In the genomic region with DNA sequence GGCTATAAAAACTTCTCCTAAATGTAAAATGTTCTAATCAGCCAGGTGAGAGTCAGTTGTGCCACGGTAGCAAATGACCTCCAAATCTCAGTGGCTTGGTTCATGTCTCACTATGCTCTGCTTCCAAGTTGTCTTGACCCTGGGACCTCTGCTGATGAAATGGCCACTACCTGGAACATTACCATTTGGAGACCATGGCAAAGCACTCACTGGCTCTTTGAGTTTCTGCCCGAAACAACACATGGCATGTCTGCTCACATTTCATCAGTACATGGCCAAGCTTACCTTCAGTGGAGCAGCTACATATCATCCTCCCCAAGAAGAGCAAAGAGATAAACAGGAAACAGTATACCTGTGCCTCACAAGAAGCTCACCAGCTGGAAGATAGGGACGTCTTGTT, we compare ENCODE assay signal across 1 cellular context.
TF ChIP-seq lines count a peak whose summit lies in the region.

No MANE protein-coding gene starts in this region.

TF ChIP-seq in IMR-90, 13 proteins besides CTCF, POLR2A, EP300 and RAD21 (continued from another document):
- no peak for TF ChIP-seq BHLHE40 (IDR thresholded peaks at IDR 0.05; ENCODE audit: low read depth, low read length)
TF ChIP-seq in IMR-90: peak in this region for 0.
